ENCODE assay signal across 17 cellular contexts in genomic region chr22:37154925-37155712, GRCh38. TPM values are rescaled to one million over a fixed set of nuclear protein-coding genes. Genes with fewer than 3 reads are reported as not detected.
DNase-seq lines count a peak whose midpoint lies in the region; ATAC-seq and TF ChIP-seq lines count a peak whose summit lies in the region.
"Had no signal": no experiment of that assay in that cellular context is flagged by ENCODE, and none has a peak within 500 bp of the region (broad histone marks: within the 10 kb centered on the region; RNA-seq: fewer than 3 reads in every experiment).

No MANE protein-coding gene starts in this region.

- 76 to 86% methylated on average over 7 of the region's 7 CpGs for WGBS in tibial nerve, 2 donors

- DNase-seq in GM12865 (ENCODE audit: low read depth): peak; percentile 84
- DNase-seq in RPMI8226: peak; percentile 34
- DNase-seq in fibroblast of mammary gland (ENCODE audit: low read depth): peak; percentile 16
- no peak for DNase-seq in KG1 (lab: John Stamatoyannopoulos, UW)
- no peak for DNase-seq in tibial nerve (ENCODE audit: low spot score in 2 of 2)
- DNase-seq in NCI-H1105 treated with DMSO at 0.1 percent for 48 hours (lab: John Stamatoyannopoulos, UW): no peak
- DNase-seq: HCEC 1CT; KBM-7; NCI-H2081 treated with DMSO at 0.1 percent for 48 hours; NK-92 treated with Interleukin-12 subunit alpha and Interleukin-12 subunit beta, amount 100 ng/mL, for 24 hours; stimulated activated naive CD4-positive, alpha-beta T cell had no signal

- no peak for TF ChIP-seq POLR2A in tibial nerve (IDR thresholded peaks at IDR 0.05)

- ATAC-seq in GM21717 (IDR thresholded peaks at IDR 0.05; ENCODE audit: unreplicated experiment): no peak
- ATAC-seq: pancreas had no signal

- TF ChIP-seq CTCF in GM12865 (IDR thresholded peaks at IDR 0.05; ENCODE audit: insufficient read depth, low read depth, low read length, missing control alignments): no peak
- TF ChIP-seq CTCF in fibroblast of mammary gland (conservative IDR thresholded peaks at IDR 0.05; ENCODE audit: control insufficient read depth, insufficient read depth, low read depth, low read length): no peak
- no peak for TF ChIP-seq CTCF in tibial nerve (IDR thresholded peaks at IDR 0.05)

- H3K27me3 ChIP-seq in BLaER1 treated with 17β-estradiol and CSF1 and Interleukin-3, amounts not matched to agents 10 nM and 100 nM: no peaks in the 10 kb centered on the region
- no peaks in the 10 kb centered on the region for H3K27me3 ChIP-seq in tibial nerve
- H3K27me3 ChIP-seq: breast epithelium, hepatocyte, pancreas had no signal

- peaks cover 0 to 17% (median 5%) of the 10 kb centered on the region in 11 experiments; a peak in 10 of 22 replicates for H3K9me3 ChIP-seq in BLaER1 treated with 17β-estradiol and CSF1 and Interleukin-3, amounts not matched to agents 10 nM and 100 nM (replicated peaks in 1 of 11)
- peaks cover 0 to 26% (median 0%) of the 10 kb centered on the region in 4 donors for H3K9me3 ChIP-seq in tibial nerve
- H3K9me3 ChIP-seq: pancreas had no signal

- H3K9ac ChIP-seq in BLaER1 treated with 17β-estradiol and CSF1 and Interleukin-3, amounts not matched to agents 10 nM and 100 nM: no peak overlapping the region; a peak in 1 of 22 replicates

- H3K27ac ChIP-seq in BLaER1 treated with 17β-estradiol and CSF1 and Interleukin-3, amounts not matched to agents 10 nM and 100 nM: peak overlapping the region in 1 of 11 experiments; percentile 21; a peak in 1 of 22 replicates
- no peak overlapping the region for H3K27ac ChIP-seq in tibial nerve
- H3K27ac ChIP-seq: breast epithelium, hepatocyte, pancreas had no signal

- peak overlapping the region in 9 of 11 experiments; percentile 25 to 60 (median 43); a peak in 16 of 22 replicates for H3K4me2 ChIP-seq in BLaER1 treated with 17β-estradiol and CSF1 and Interleukin-3, amounts not matched to agents 10 nM and 100 nM
- H3K4me2 ChIP-seq: hepatocyte had no signal

- no peak overlapping the region for H3K4me3 ChIP-seq in BLaER1 treated with 17β-estradiol and CSF1 and Interleukin-3, amounts not matched to agents 10 nM and 100 nM
- H3K4me3 ChIP-seq in GM12865 (ENCODE audit: low read depth, low read length): no peak overlapping the region
- no peak overlapping the region for H3K4me3 ChIP-seq in fibroblast of mammary gland (ENCODE audit: control insufficient read depth, low read depth, low read length)
- H3K4me3 ChIP-seq in tibial nerve: no peak overlapping the region
- H3K4me3 ChIP-seq: breast epithelium, hepatocyte, pancreas had no signal

- peaks cover 0 to 28% (median 15%) of the 10 kb centered on the region in 10 experiments; a peak in 17 of 20 replicates for H3K4me1 ChIP-seq in BLaER1 treated with 17β-estradiol and CSF1 and Interleukin-3, amounts not matched to agents 10 nM and 100 nM
- no peaks in the 10 kb centered on the region for H3K4me1 ChIP-seq in tibial nerve
- H3K4me1 ChIP-seq: breast epithelium, pancreas had no signal

- TF ChIP-seq EP300 in tibial nerve (IDR thresholded peaks at IDR 0.05): no peak

- H4K20me1 ChIP-seq in BLaER1 treated with 17β-estradiol and CSF1 and Interleukin-3, amounts not matched to agents 10 nM and 100 nM: no peaks in the 10 kb centered on the region

- no peaks in the 10 kb centered on the region for H3K36me3 ChIP-seq in BLaER1 treated with 17β-estradiol and CSF1 and Interleukin-3, amounts not matched to agents 10 nM and 100 nM
- no peaks in the 10 kb centered on the region for H3K36me3 ChIP-seq in tibial nerve
- H3K36me3 ChIP-seq: breast epithelium, pancreas had no signal

RNA-seq across cellular contexts. Expression of gene IL2RB, which starts 5.4 kb away (rescaled TPM):
- total RNA-seq in tibial nerve: 1 to 10 TPM in 2 of 4 donors, under 1 TPM in 1, not detected in 1; 0.22 to 2.7 (median 1.2) TPM

RNA-seq across cellular contexts. Expression of gene C1QTNF6, which starts 32.9 kb away (rescaled TPM):
- 1 to 10 TPM; 2.6 to 3.9 (median 3.4) TPM for total RNA-seq in tibial nerve

RNA-seq across cellular contexts. Expression of gene TMPRSS6, which starts 45.6 kb away (rescaled TPM):
- total RNA-seq in tibial nerve: not detected
- total RNA-seq: epithelial cell of proximal tubule had no signal

RNA-seq across cellular contexts. Expression of gene SSTR3, which starts 57.2 kb away (rescaled TPM):
- not detected for total RNA-seq in tibial nerve
- total RNA-seq: breast epithelium, epithelial cell of proximal tubule had no signal

Comparison
In these comparisons a context has a peak if more than half of its experiments do, and no peak if none do; other contexts are left out.
1. DNase-seq: peak in GM12865 (single experiment), RPMI8226 (single experiment) and fibroblast of mammary gland (single experiment); none in KG1 (single experiment), tibial nerve (0 of 2) and NCI-H1105 treated with DMSO at 0.1 percent for 48 hours (single experiment).